ENCODE assay signal across 1 cellular context in genomic region chr20:44703183-44703925, GRCh38.
TF ChIP-seq lines count a peak whose summit lies in the region.

No MANE protein-coding gene starts in this region.

TF ChIP-seq in GM12878, 131 proteins besides CTCF, POLR2A, EP300 and RAD21:
- peak; percentile 0 for TF ChIP-seq USF1 (IDR thresholded peaks at IDR 0.05; ENCODE audit: borderline replicate concordance, extremely low read length, insufficient read depth, low read depth, low read length)
- TF ChIP-seq TBL1XR1 (IDR thresholded peaks at IDR 0.05; ENCODE audit: low read depth, low read length), result no peak
- TF ChIP-seq NR2C2 (IDR thresholded peaks at IDR 0.05; ENCODE audit: borderline replicate concordance, control insufficient read depth, insufficient read length, low read depth), result no peak
- no peak for TF ChIP-seq POU2F2 (IDR thresholded peaks at IDR 0.05; ENCODE audit: borderline replicate concordance, low read depth, low read length)
